1 cellular context compared by ENCODE assay signal in the genomic region with DNA sequence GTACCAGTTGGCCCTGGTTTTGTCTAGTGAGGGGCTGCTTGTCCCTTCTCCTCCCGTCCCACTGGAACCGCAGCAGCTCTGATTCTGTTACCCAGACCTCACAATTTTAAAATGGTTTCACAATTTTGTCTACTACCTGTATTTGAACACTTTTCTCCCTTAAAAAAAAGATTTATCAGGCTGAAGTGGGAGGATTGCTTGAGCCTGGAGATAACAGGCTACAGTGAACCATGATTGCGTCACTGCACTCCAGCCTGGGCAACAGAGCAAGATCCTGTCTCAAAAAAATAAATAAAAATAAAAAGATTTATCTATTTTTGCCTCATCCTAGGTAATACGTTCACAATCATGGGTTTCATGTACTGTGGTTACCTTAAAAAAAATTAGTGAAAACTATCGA.
A peak's percentile ranks its signal among the peaks of the same experiment; 100 is the strongest.
TF ChIP-seq lines count a peak whose summit lies in the region.

No MANE protein-coding gene starts in this region.

TF ChIP-seq in HepG2, 621 proteins besides CTCF, POLR2A, EP300 and RAD21:
- TF ChIP-seq, protein P1, sequence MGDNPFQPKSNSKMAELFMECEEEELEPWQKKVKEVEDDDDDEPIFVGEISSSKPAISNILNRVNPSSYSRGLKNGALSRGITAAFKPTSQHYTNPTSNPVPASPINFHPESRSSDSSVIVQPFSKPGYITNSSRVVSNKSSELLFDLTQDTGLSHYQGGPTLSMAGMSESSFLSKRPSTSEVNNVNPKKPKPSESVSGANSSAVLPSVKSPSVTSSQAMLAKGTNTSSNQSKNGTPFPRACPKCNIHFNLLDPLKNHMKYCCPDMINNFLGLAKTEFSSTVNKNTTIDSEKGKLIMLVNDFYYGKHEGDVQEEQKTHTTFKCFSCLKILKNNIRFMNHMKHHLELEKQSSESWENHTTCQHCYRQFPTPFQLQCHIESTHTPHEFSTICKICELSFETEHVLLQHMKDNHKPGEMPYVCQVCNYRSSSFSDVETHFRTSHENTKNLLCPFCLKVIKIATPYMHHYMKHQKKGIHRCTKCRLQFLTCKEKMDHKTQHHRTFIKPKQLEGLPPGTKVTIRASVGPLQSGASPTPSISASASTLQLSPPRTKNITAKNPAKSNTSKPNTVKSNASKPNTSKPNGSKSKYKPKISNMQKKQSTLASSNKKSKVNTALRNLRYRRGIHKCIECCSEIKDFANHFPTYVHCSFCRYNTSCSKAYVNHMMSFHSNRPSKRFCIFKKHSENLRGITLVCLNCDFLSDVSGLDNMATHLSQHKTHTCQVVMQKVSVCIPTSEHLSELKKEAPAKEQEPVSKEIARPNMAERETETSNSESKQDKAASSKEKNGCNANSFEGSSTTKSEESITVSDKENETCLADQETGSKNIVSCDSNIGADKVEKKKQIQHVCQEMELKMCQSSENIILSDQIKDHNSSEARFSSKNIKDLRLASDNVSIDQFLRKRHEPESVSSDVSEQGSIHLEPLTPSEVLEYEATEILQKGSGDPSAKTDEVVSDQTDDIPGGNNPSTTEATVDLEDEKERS (CRISPR knock-in tag; IDR thresholded peaks at IDR 0.05): peak; percentile 16; the same call in 1 of the 2 replicates
- no peak for TF ChIP-seq RBAK (CRISPR knock-in tag; IDR thresholded peaks at IDR 0.05)
- TF ChIP-seq ZNF121 (CRISPR knock-in tag; IDR thresholded peaks at IDR 0.05): peak; percentile 98
- 0 out of 2 replicates have a peak, but pooled peaks have one; percentile 53 for TF ChIP-seq ZNF670 (CRISPR knock-in tag; IDR thresholded peaks at IDR 0.05; ENCODE audit: borderline replicate concordance)
- TF ChIP-seq RARA (CRISPR knock-in tag; IDR thresholded peaks at IDR 0.05): no peak
- 0 out of 2 replicates have a peak, but pooled peaks have one; percentile 0 for TF ChIP-seq ZNF564 (CRISPR knock-in tag; IDR thresholded peaks at IDR 0.05)
- TF ChIP-seq ZNF496 (CRISPR knock-in tag; IDR thresholded peaks at IDR 0.05; ENCODE audit: insufficient replicate concordance): no peak
- TF ChIP-seq, protein P2, sequence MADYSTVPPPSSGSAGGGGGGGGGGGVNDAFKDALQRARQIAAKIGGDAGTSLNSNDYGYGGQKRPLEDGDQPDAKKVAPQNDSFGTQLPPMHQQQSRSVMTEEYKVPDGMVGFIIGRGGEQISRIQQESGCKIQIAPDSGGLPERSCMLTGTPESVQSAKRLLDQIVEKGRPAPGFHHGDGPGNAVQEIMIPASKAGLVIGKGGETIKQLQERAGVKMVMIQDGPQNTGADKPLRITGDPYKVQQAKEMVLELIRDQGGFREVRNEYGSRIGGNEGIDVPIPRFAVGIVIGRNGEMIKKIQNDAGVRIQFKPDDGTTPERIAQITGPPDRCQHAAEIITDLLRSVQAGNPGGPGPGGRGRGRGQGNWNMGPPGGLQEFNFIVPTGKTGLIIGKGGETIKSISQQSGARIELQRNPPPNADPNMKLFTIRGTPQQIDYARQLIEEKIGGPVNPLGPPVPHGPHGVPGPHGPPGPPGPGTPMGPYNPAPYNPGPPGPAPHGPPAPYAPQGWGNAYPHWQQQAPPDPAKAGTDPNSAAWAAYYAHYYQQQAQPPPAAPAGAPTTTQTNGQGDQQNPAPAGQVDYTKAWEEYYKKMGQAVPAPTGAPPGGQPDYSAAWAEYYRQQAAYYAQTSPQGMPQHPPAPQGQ (CRISPR knock-in tag; IDR thresholded peaks at IDR 0.05; ENCODE audit: borderline replicate concordance): no peak
- TF ChIP-seq KDM1A (CRISPR knock-in tag; IDR thresholded peaks at IDR 0.05): peak; percentile 32; the same call in 1 of the 2 replicates
- no peak for TF ChIP-seq NFKB2 (CRISPR knock-in tag; IDR thresholded peaks at IDR 0.05; ENCODE audit: borderline replicate concordance)
- no peak for TF ChIP-seq PHB2 (IDR thresholded peaks at IDR 0.05; ENCODE audit: partially characterized antibody)
- TF ChIP-seq, protein P3, sequence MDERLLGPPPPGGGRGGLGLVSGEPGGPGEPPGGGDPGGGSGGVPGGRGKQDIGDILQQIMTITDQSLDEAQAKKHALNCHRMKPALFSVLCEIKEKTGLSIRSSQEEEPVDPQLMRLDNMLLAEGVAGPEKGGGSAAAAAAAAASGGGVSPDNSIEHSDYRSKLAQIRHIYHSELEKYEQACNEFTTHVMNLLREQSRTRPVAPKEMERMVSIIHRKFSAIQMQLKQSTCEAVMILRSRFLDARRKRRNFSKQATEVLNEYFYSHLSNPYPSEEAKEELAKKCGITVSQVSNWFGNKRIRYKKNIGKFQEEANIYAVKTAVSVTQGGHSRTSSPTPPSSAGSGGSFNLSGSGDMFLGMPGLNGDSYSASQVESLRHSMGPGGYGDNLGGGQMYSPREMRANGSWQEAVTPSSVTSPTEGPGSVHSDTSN (CRISPR knock-in tag; IDR thresholded peaks at IDR 0.05): no peak
- TF ChIP-seq, protein P4, sequence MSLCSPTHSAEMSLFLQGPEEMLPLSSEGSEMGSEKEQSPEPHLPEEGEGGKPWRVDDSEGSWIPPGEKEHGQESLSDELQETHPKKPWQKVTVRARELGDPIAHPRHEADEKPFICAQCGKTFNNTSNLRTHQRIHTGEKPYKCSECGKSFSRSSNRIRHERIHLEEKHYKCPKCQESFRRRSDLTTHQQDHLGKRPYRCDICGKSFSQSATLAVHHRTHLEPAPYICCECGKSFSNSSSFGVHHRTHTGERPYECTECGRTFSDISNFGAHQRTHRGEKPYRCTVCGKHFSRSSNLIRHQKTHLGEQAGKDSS (CRISPR knock-in tag; IDR thresholded peaks at IDR 0.05; ENCODE audit: borderline replicate concordance, low read depth): no peak
- no peak for TF ChIP-seq KAT7 (CRISPR knock-in tag; IDR thresholded peaks at IDR 0.05; ENCODE audit: borderline replicate concordance)
- no peak for TF ChIP-seq TOE1 (CRISPR knock-in tag; IDR thresholded peaks at IDR 0.05)
- peak; percentile 67 for TF ChIP-seq CEBPB (IDR thresholded peaks at IDR 0.05; ENCODE audit: borderline replicate concordance, low read depth, low read length)
- no peak for TF ChIP-seq ARID2 (CRISPR knock-in tag; IDR thresholded peaks at IDR 0.05; ENCODE audit: borderline replicate concordance)
- TF ChIP-seq ZFP36L1 (CRISPR knock-in tag; IDR thresholded peaks at IDR 0.05): no peak
- TF ChIP-seq ARNT2 (CRISPR knock-in tag; IDR thresholded peaks at IDR 0.05; ENCODE audit: low read depth): peak; percentile 3; the same call in 1 of the 2 replicates
- no peak for TF ChIP-seq HNF4G (IDR thresholded peaks at IDR 0.05; ENCODE audit: borderline replicate concordance, low read depth, low read length)
- no peak for TF ChIP-seq HNF4G (CRISPR knock-in tag; IDR thresholded peaks at IDR 0.05; ENCODE audit: borderline replicate concordance, low read depth)
- TF ChIP-seq CENPT (CRISPR knock-in tag; IDR thresholded peaks at IDR 0.05; ENCODE audit: low read depth): no peak
- TF ChIP-seq ZZZ3 (CRISPR knock-in tag; IDR thresholded peaks at IDR 0.05; ENCODE audit: borderline replicate concordance): no peak
- peak; percentile 80 for TF ChIP-seq CEBPG (CRISPR knock-in tag; IDR thresholded peaks at IDR 0.05)
